34 cellular contexts compared by ENCODE assay signal in genomic region chr5:62498961-62499360, GRCh38.
"Had no signal": no experiment of that assay in that cellular context is flagged by ENCODE, and none has a peak within 500 bp of the region (broad histone marks: within the 10 kb centered on the region; RNA-seq: fewer than 3 reads in every experiment).

No MANE protein-coding gene starts in this region.

- H3K4me3 ChIP-seq: MG63 had no signal

- H3K27ac ChIP-seq: KMS-11 had no signal

- H3K4me2 ChIP-seq: KMS-11 had no signal

- H3K27me3 ChIP-seq: MG63 had no signal

- H3K9me3 ChIP-seq: MG63 had no signal

- DNase-seq: Karpas-422, Kasumi-1, MG63, MM.1S, MV-4-11, NCI-H1048, NCI-H1092, NCI-H1092 treated with DMSO at 0.1 percent for 48 hours, NCI-H1105, NCI-H1105 treated with DMSO at 0.1 percent for 48 hours, NCI-H1417, NCI-H1417 treated with DMSO at 0.1 percent for 48 hours, NCI-H1436, NCI-H1436 treated with DMSO at 0.1 percent for 48 hours, NCI-H146, NCI-H1694, NCI-H1694 treated with DMSO at 0.1 percent for 48 hours, NCI-H187, NCI-H187 treated with DMSO at 0.1 percent for 48 hours, NCI-H1930, NCI-H2029, NCI-H2029 treated with DMSO at 0.1 percent for 48 hours, NCI-H2081, NCI-H2081 treated with DMSO at 0.1 percent for 48 hours, NCI-H2107, NCI-H2171, NCI-H2171 treated with DMSO at 0.1 percent for 48 hours, NCI-H2227 treated with DMSO at 0.1 percent for 48 hours, NCI-H226, NCI-H345, NCI-H446, NCI-H446 treated with DMSO at 0.1 percent for 48 hours, NCI-H510A had no signal

- H3K9ac ChIP-seq: KMS-11 had no signal
